32 cellular contexts compared by ENCODE assay signal in the genomic region with DNA sequence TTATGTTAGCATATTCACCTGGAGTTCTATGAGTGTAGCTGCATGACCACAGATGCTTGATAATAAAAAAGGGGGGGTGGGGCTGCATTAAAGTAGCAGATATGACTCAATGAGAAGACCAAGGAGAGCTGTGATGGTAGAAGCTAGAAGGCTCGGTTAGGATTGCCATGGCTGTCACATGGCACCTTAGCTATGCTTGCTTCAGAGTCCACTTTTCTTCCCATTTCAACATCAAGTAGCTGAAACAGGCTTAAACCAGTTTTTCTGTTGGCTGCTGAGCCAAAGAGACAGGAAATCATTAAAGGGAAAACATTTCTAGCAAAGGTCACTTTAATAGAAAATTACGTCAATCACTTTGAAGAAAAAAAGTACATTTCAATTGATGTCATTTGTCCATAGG.
DNase-seq lines count a peak whose midpoint lies in the region; ATAC-seq and TF ChIP-seq lines count a peak whose summit lies in the region.
"Had no signal": no experiment of that assay in that cellular context is flagged by ENCODE, and none has a peak within 500 bp of the region (broad histone marks: within the 10 kb centered on the region; RNA-seq: fewer than 3 reads in every experiment).

No MANE protein-coding gene starts in this region.

- no peak for TF ChIP-seq CTCF in left lung (IDR thresholded peaks at IDR 0.05)
- TF ChIP-seq CTCF in retinal pigment epithelial cell (conservative IDR thresholded peaks at IDR 0.05; ENCODE audit: low read depth, low read length), result no peak
- TF ChIP-seq CTCF in GM20000 (IDR thresholded peaks at IDR 0.05; ENCODE audit: extremely low read depth, missing control alignments), result no peak

- intact Hi-C loops in left lung (cut with DNase I), result no loop called here

- no peaks in the 10 kb centered on the region for H3K36me3 ChIP-seq in left lung
- H3K36me3 ChIP-seq: BLaER1, cardiac muscle cell, right lobe of liver, SJSA1, spleen had no signal

- H3K9me3 ChIP-seq in left lung, result no peaks in the 10 kb centered on the region
- H3K9me3 ChIP-seq: BLaER1, right lobe of liver had no signal

- H3K27ac ChIP-seq in left lung, result peak overlapping the region in 1 of 2 donors; percentile 11
- H3K27ac ChIP-seq: BLaER1, cardiac muscle cell, right lobe of liver, SJSA1 had no signal

- H3K27me3 ChIP-seq in left lung, result no peaks in the 10 kb centered on the region
- H3K27me3 ChIP-seq: BLaER1, cardiac muscle cell, right lobe of liver, SJSA1, spleen had no signal

- no peaks in the 10 kb centered on the region for H3K4me1 ChIP-seq in left lung
- H3K4me1 ChIP-seq: BLaER1, right lobe of liver, SJSA1, spleen had no signal

- ATAC-seq in left lung, result peak; percentile 83
- ATAC-seq: left colon; right lobe of liver; stimulated activated naive CD8-positive, alpha-beta T cell treated with anti-CD3 and anti-CD28 coated beads, Interleukin-15, amount 100 ng/mL, for 72 hours; WTC11 had no signal

- peak; percentile 9 for DNase-seq in HT-29 (ENCODE audit: low spot score)
- DNase-seq in OCI-M1 (lab: John Stamatoyannopoulos, UW), result peak; percentile 2
- no peak for DNase-seq in left lung
- peak; percentile 22 for DNase-seq in retinal pigment epithelial cell (ENCODE audit: low read depth)
- DNase-seq in activated CD4-positive, alpha-beta T cell treated with anti-CD3 and anti-CD28 coated beads for 4 hours, result no peak
- DNase-seq in DMS 273 (lab: John Stamatoyannopoulos, UW; ENCODE audit: unreplicated experiment), result no peak
- DNase-seq in GM20000 (ENCODE audit: low spot score), result no peak
- DNase-seq: activated CD4-positive, alpha-beta T cell treated with anti-CD3 and anti-CD28 coated beads, Interleukin-2, amount 10 ng/mL, durations not matched to agents 7 days and 5 days; activated gamma-delta T cell; activated naive CD8-positive, alpha-beta T cell treated with anti-CD3 and anti-CD28 coated beads for 36 hours; activated T-cell treated with anti-CD3 and anti-CD28 coated beads, Interleukin-2, amount 50 U/mL, for 1 hour; anterior cingulate cortex; COR-L47; cortex of kidney; DND-41; effector memory CD4-positive, alpha-beta T cell; GOT3; HFFc6; hippocampal formation; KG1; left colon; NCI-H1417; NCI-H2029; NCI-H524 treated with DMSO at 0.1 percent for 48 hours; right lobe of liver; spleen; stimulated activated CD4-positive, alpha-beta T cell treated with anti-CD3 and anti-CD28 coated beads, Interleukin-2, amount 100 ng/mL, for 48 hours; stimulated activated naive CD8-positive, alpha-beta T cell treated with anti-CD3 and anti-CD28 coated beads, Interleukin-15, amount 100 ng/mL, for 72 hours had no signal

- H3K4me3 ChIP-seq in left lung (no peak overlapping the region), retinal pigment epithelial cell (ENCODE audit: low read length) (no peak overlapping the region)
- H3K4me3 ChIP-seq: BLaER1, cardiac muscle cell, right lobe of liver, SJSA1, spleen had no signal

Comparison
In these comparisons a context has a peak if more than half of its experiments do, and no peak if none do; other contexts are left out.
1. DNase-seq: peak in HT-29 (single experiment), OCI-M1 (single experiment) and retinal pigment epithelial cell (single experiment); none in left lung (0 of 2), activated CD4-positive, alpha-beta T cell treated with anti-CD3 and anti-CD28 coated beads for 4 hours (0 of 2), DMS 273 (single experiment) and GM20000 (single experiment).